In the genomic region with DNA sequence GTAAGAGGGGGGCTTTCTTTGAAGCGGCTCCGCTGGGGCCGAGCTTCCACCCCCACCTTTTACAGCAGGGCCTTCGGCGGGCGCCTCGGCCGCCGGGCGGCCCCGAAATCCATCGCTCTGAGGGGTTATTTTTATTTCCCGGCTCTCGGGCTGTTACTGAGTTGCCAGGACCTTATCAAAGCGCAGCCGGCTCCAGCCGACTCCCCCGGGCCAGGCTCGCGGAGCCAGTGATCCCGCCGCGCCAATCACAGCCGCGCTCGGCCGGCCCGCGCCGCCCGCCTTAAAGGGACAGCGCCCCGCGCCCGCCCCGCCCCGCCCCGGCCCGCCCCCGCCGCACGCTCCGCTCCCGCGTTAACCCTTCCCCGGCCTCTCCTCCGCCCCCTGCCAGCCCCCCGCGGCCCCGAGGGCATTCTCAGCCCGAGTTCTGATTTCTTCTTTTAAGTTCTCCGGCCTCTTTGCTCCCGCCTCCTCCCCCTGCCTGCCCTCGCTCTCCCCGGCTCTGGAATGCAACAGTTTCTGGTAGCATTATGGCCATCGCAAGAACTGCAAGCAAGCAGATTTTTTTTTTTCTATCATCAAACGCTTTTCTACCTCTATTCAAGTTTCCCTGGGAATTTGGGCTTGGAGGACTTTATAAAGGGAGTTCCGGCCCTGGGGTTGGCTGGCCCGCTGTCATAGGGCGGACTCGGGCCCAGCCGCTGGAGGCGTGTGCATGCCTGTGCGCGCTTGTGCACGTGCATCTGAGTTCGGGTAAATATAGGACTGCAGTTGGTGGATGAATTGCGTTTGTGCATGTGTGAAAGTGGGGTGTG, we compare ENCODE assay signal across 8 cellular contexts. TPM values are rescaled to one million over a fixed set of nuclear protein-coding genes. Genes with fewer than 3 reads are reported as not detected.
DNase-seq lines count a peak whose midpoint lies in the region; ATAC-seq and TF ChIP-seq lines count a peak whose summit lies in the region.

A gene with protein sequence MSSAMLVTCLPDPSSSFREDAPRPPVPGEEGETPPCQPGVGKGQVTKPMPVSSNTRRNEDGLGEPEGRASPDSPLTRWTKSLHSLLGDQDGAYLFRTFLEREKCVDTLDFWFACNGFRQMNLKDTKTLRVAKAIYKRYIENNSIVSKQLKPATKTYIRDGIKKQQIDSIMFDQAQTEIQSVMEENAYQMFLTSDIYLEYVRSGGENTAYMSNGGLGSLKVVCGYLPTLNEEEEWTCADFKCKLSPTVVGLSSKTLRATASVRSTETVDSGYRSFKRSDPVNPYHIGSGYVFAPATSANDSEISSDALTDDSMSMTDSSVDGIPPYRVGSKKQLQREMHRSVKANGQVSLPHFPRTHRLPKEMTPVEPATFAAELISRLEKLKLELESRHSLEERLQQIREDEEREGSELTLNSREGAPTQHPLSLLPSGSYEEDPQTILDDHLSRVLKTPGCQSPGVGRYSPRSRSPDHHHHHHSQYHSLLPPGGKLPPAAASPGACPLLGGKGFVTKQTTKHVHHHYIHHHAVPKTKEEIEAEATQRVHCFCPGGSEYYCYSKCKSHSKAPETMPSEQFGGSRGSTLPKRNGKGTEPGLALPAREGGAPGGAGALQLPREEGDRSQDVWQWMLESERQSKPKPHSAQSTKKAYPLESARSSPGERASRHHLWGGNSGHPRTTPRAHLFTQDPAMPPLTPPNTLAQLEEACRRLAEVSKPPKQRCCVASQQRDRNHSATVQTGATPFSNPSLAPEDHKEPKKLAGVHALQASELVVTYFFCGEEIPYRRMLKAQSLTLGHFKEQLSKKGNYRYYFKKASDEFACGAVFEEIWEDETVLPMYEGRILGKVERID (minus strand): TSS at position 255 of the 812 bp plus-strand sequence. CDS start 3,028 bp downstream, outside the sequence.

- no TSS peak for BruUV-seq in IMR-90 (replicated peaks; lab: Mats Ljungman, UMichigan)

- H3K4me1 ChIP-seq in IMR-90 (ENCODE audit: control insufficient read depth, insufficient read depth, low read length): peaks cover 5% of the 10 kb centered on the region; the same call in 1 of the 2 replicates

- dilution Hi-C loops in IMR-90 (cut with HindIII; ENCODE audit: low sequenced_read_pairs, unreplicated experiment): no loop called here

- TF ChIP-seq POLR2A in IMR-90 (IDR thresholded peaks at IDR 0.05; ENCODE audit: low read depth, low read length): no peak

- H3K14ac ChIP-seq in IMR-90 (replicated peaks; ENCODE audit: low read depth, low read length): no peak within 1 kb of the TSS

- H3K4me1 Mint-ChIP-seq in nephron progenitor cell: peaks cover 34% of the 10 kb centered on the region

- H3K27me3 Mint-ChIP-seq in nephron progenitor cell (ENCODE audit: low read depth, poor library complexity): no peaks in the 10 kb centered on the region

- H3K27ac Mint-ChIP-seq in nephron progenitor cell: peak within 1 kb of the TSS; percentile 79

- H4K20me1 ChIP-seq in IMR-90 (ENCODE audit: insufficient read depth, low read length): 0 out of 2 replicates have a peak, but pooled peaks cover 24% of the 10 kb centered on the region

- H4K8ac ChIP-seq in IMR-90 (ENCODE audit: low read depth in 2 of 2, low read length in 2 of 2): peak within 1 kb of the TSS in 1 of 2 experiments; percentile 36; a peak in 1 of 4 replicates

- H3K27me3 ChIP-seq in IMR-90 (ENCODE audit: control insufficient read depth, insufficient read depth, low read length): peaks cover 19% of the 10 kb centered on the region

- peak within 1 kb of the TSS; percentile 66 for H3K4me2 ChIP-seq in IMR-90 (ENCODE audit: low read depth, low read length)

- no peaks in the 10 kb centered on the region; the same call in 1 of the 2 replicates for H3K9me1 ChIP-seq in IMR-90 (ENCODE audit: insufficient read depth, low read length)

- H3K9me3 ChIP-seq in IMR-90 (ENCODE audit: control insufficient read depth, insufficient read depth, low read length): no peaks in the 10 kb centered on the region

- H4K91ac ChIP-seq in IMR-90 (ENCODE audit: insufficient read depth, low read depth, low read length): no peak within 1 kb of the TSS

- H3K4me3 Mint-ChIP-seq in nephron progenitor cell: peak within 1 kb of the TSS; percentile 81

- no peak within 1 kb of the TSS for H3K23ac ChIP-seq in IMR-90 (ENCODE audit: low read depth, low read length)

- TF ChIP-seq CTCF in IMR-90 (conservative IDR thresholded peaks at IDR 0.05; ENCODE audit: low read depth, low read length): no peak; the same call in 1 of the 2 replicates
- TF ChIP-seq CTCF in nephron progenitor cell (IDR thresholded peaks at IDR 0.05): no peak

- H2BK5ac ChIP-seq in IMR-90 (ENCODE audit: low read depth, low read length, poor library complexity, severe bottlenecking): peak within 1 kb of the TSS; percentile 7

- H3K18ac ChIP-seq in IMR-90 (ENCODE audit: low read depth, low read length): no peak within 1 kb of the TSS

- no peak within 1 kb of the TSS for H2AK9ac ChIP-seq in IMR-90 (replicated peaks; ENCODE audit: low read depth, low read length, poor library complexity)

- intact Hi-C loops in IMR-90 (cut with micrococcal nuclease): loop anchor here (1.0 to 5.0 kb wide), 4 partner anchors 136 to 604 kb away; no protein-coding TSS in a partner anchor

- POLR2A ChIA-PET in IMR-90 (lab: Charles Lee; ENCODE audit: unreplicated experiment): no interaction called here

- DNase-seq in Caki2 (ENCODE audit: low read depth) (peak; percentile 74), IMR-90 (peak; percentile 85), RPMI7951 (ENCODE audit: low read depth) (peak; percentile 90), fibroblast of the conjunctiva (ENCODE audit: low read depth) (peak; percentile 65), nephron progenitor cell (peak; percentile 90)
- DNase-seq in activated effector memory CD4-positive, alpha-beta T cell treated with anti-CD3 and anti-CD28 coated beads, Interleukin-2, amount 50 U/mL, for 16 hours: peak; percentile 95
- peak; percentile 86 for DNase-seq in stimulated activated naive CD8-positive, alpha-beta T cell treated with anti-CD3 and anti-CD28 coated beads, Interleukin-15, Interleukin-2, amounts not matched to agents 100 U/mL and 50 U/mL, for 24 hours

- H3K9me3 Mint-ChIP-seq in nephron progenitor cell: no peaks in the 10 kb centered on the region

- H3K9ac ChIP-seq in IMR-90 (ENCODE audit: low read depth, low read length): peak within 1 kb of the TSS; percentile 21

- ATAC-seq in GM21529 (IDR thresholded peaks at IDR 0.05; ENCODE audit: unreplicated experiment) (peak; percentile 84), IMR-90 (ENCODE audit: low read depth) (peak; percentile 91)
- peak; percentile 84 for ATAC-seq in stimulated activated naive CD8-positive, alpha-beta T cell treated with anti-CD3 and anti-CD28 coated beads, Interleukin-15, Interleukin-2, amounts not matched to agents 100 U/mL and 50 U/mL, for 24 hours

- H3K27ac ChIP-seq in IMR-90 (ENCODE audit: insufficient read depth, low read length): peak within 1 kb of the TSS; percentile 53

- TF ChIP-seq RAD21 in IMR-90 (IDR thresholded peaks at IDR 0.05; ENCODE audit: low read length): no peak; the same call in 1 of the 2 replicates

- in situ Hi-C loops in Caki2 (cut with HindIII; ENCODE audit: low pct_unique_long_range_greater_than_20kb, low sequenced_read_pairs): no loop called here
- in situ Hi-C loops in IMR-90 (cut with MboI; ENCODE audit: low sequenced_read_pairs): loop anchor here (25.0 kb wide), 1 partner anchor 601 kb away; no protein-coding TSS in a partner anchor

- no peak within 1 kb of the TSS for H2BK120ac ChIP-seq in IMR-90 (ENCODE audit: low read depth, low read length)

- WGBS in IMR-90 (ENCODE audit: extremely low coverage in 2 of 2, insufficient read length in 1 of 2), 2 experiments: 0% methylated on average over 20 of the region's 68 CpGs; no CpG with 5 or more reads in 1 of the 2 experiments

- H3K36me3 ChIP-seq in IMR-90 (ENCODE audit: control insufficient read depth, insufficient read depth, low read length): peaks cover 10% of the 10 kb centered on the region; the same call in 1 of the 2 replicates

- H3K4ac ChIP-seq in IMR-90 (ENCODE audit: low read depth, low read length): no peak within 1 kb of the TSS

- H2AK5ac ChIP-seq in IMR-90 (ENCODE audit: low read depth, low read length): no peak within 1 kb of the TSS; the same call in 1 of the 2 replicates

- H2AFZ ChIP-seq in IMR-90 (replicated peaks; ENCODE audit: low read length, poor library complexity): peak within 1 kb of the TSS; percentile 89

- H2BK15ac ChIP-seq in IMR-90 (ENCODE audit: low read depth, low read length): no peak within 1 kb of the TSS

- H2BK20ac ChIP-seq in IMR-90 (ENCODE audit: low read depth, low read length): no peak within 1 kb of the TSS

- no peaks in the 10 kb centered on the region for H3K36me3 Mint-ChIP-seq in nephron progenitor cell (ENCODE audit: low read depth)

- H4K5ac ChIP-seq in IMR-90 (ENCODE audit: low read depth, low read length): no peak within 1 kb of the TSS

- 0 out of 4 replicates have a peak, but pooled peaks cover 0 to 4% of the 10 kb centered on the region in 2 experiments for H3K79me1 ChIP-seq in IMR-90 (ENCODE audit: low read depth in 1 of 2, low read length in 2 of 2)

- CTCF ChIA-PET in IMR-90 (lab: Yijun Ruan, JAX): no interaction called here

- peak within 1 kb of the TSS; percentile 57 for H3K4me3 ChIP-seq in IMR-90 (ENCODE audit: insufficient read depth, low read depth, low read length)

- no peak within 1 kb of the TSS for H3K56ac ChIP-seq in IMR-90 (ENCODE audit: extremely low read depth, insufficient read depth, low read length)

TF ChIP-seq in IMR-90, 13 proteins besides CTCF, POLR2A, EP300 and RAD21:
- TF ChIP-seq CEBPB (IDR thresholded peaks at IDR 0.05; ENCODE audit: low read depth, low read length): no peak
- TF ChIP-seq MXI1 (IDR thresholded peaks at IDR 0.05; ENCODE audit: borderline replicate concordance, low read depth, low read length): peak; percentile 72; the same call in 1 of the 2 replicates
- peak; percentile 83 for TF ChIP-seq MAFK (IDR thresholded peaks at IDR 0.05; ENCODE audit: low read depth, low read length)
- TF ChIP-seq MAZ (IDR thresholded peaks at IDR 0.05; ENCODE audit: borderline replicate concordance, low read depth, low read length): peak; percentile 80
- TF ChIP-seq BHLHE40 (IDR thresholded peaks at IDR 0.05; ENCODE audit: low read depth, low read length): peak; percentile 90
- no peak for TF ChIP-seq NFE2L2 (IDR thresholded peaks at IDR 0.05; ENCODE audit: low read depth, low read length)
- no peak for TF ChIP-seq FOS (IDR thresholded peaks at IDR 0.05; ENCODE audit: low read depth, low read length)
TF ChIP-seq in IMR-90: peak in this region for 4.

RNA-seq across cellular contexts. Expression of the gene that starts here (rescaled TPM):
- not detected in 2 replicates for total RNA-seq in Caki2 (2014; rRNA removed; shearing (Covaris generic); ENCODE audit: low replicate concordance)
- 1.8 and 1.9 TPM in 2 replicates for total RNA-seq in IMR-90 (2012; rRNA removed)
- polyA plus RNA-seq in IMR-90 (2012; rRNA removed): 0.91 and 0.99 TPM in 2 replicates
- polyA plus RNA-seq in IMR-90 (2012; cell fraction: cytosol; rRNA removed): 1.0 TPM in 2 replicates
- polyA plus RNA-seq in IMR-90 (2012; cell fraction: nucleus; rRNA removed; ENCODE audit: low replicate concordance): 2.3 and 2.4 TPM in 2 replicates
- total RNA-seq in RPMI7951 (2014; rRNA removed; shearing (Covaris generic)): 3.1 and 4.9 TPM in 2 replicates

Comparison
In these comparisons a context has a peak if more than half of its experiments do, and no peak if none do; other contexts are left out.
1. Peak in every context shown above with its lines: DNase-seq, ATAC-seq, H3K4me3 ChIP-seq and H3K27ac ChIP-seq.
2. Peak in DNase-seq in Caki2; RNA of the gene not detected or under 1 TPM.